ENCODE assay signal across 1 cellular context in the genomic region with DNA sequence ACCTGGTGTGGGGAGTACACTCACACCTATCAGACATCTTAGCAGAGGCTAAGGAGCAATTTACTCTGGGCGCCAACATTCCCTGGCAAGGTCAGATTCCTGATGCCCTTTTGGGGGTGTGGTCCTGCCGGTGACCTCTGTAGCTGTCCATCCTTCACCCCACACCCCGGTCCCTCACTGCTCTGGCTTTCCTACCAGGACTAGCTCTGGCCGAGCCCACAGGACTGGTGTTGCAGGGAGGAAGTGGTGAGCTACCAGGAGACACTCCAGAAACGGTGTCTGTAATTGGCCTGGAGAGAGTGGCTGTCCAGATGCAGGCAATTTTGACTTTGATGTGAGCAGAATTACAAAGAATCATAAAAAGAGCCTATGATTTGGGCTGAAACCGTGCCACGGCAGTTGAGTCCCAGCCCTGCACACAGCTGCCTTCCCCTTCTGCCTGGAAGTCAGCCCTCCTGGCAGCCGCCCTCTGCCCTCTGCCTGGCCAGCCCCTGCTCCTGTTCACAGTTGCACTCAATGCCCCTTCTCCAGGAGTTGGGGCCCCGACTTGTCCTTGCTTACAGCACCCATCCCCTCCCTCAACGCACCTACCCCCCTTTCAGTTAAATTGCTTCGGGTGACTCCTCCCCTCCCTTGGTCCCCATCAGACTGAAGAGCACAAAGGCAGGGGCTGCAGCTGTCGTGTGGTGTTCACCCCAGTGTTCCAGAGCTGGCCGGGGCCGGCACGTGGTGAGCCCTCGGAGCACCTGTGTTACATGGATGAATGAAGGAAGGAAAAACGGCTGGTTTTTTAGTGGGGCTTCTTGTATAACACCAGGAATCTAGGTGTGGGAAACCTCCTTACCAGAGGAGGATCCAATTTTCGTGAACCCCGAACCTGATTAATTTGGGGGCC.
TF ChIP-seq lines count a peak whose summit lies in the region.

No MANE protein-coding gene starts in this region.

TF ChIP-seq in HepG2, 621 proteins besides CTCF, POLR2A, EP300 and RAD21:
- TF ChIP-seq ATAD3A (CRISPR knock-in tag; IDR thresholded peaks at IDR 0.05) (no peak), ZNF670 (CRISPR knock-in tag; IDR thresholded peaks at IDR 0.05; ENCODE audit: borderline replicate concordance) (no peak), ZNF143 (CRISPR knock-in tag; IDR thresholded peaks at IDR 0.05) (no peak), NFIC (IDR thresholded peaks at IDR 0.05; ENCODE audit: low read length) (no peak), ZFAT (CRISPR knock-in tag; conservative IDR thresholded peaks at IDR 0.05) (no peak), ZNF768 (CRISPR knock-in tag; IDR thresholded peaks at IDR 0.05) (no peak), ETV5 (CRISPR knock-in tag; IDR thresholded peaks at IDR 0.05; ENCODE audit: borderline replicate concordance) (no peak), NFRKB (IDR thresholded peaks at IDR 0.05) (no peak), ZNF749 (CRISPR knock-in tag; IDR thresholded peaks at IDR 0.05; ENCODE audit: borderline replicate concordance) (no peak)
- TF ChIP-seq, protein P1, sequence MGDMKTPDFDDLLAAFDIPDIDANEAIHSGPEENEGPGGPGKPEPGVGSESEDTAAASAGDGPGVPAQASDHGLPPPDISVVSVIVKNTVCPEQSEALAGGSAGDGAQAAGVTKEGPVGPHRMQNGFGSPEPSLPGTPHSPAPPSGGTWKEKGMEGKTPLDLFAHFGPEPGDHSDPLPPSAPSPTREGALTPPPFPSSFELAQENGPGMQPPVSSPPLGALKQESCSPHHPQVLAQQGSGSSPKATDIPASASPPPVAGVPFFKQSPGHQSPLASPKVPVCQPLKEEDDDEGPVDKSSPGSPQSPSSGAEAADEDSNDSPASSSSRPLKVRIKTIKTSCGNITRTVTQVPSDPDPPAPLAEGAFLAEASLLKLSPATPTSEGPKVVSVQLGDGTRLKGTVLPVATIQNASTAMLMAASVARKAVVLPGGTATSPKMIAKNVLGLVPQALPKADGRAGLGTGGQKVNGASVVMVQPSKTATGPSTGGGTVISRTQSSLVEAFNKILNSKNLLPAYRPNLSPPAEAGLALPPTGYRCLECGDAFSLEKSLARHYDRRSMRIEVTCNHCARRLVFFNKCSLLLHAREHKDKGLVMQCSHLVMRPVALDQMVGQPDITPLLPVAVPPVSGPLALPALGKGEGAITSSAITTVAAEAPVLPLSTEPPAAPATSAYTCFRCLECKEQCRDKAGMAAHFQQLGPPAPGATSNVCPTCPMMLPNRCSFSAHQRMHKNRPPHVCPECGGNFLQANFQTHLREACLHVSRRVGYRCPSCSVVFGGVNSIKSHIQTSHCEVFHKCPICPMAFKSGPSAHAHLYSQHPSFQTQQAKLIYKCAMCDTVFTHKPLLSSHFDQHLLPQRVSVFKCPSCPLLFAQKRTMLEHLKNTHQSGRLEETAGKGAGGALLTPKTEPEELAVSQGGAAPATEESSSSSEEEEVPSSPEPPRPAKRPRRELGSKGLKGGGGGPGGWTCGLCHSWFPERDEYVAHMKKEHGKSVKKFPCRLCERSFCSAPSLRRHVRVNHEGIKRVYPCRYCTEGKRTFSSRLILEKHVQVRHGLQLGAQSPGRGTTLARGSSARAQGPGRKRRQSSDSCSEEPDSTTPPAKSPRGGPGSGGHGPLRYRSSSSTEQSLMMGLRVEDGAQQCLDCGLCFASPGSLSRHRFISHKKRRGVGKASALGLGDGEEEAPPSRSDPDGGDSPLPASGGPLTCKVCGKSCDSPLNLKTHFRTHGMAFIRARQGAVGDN (CRISPR knock-in tag; IDR thresholded peaks at IDR 0.05), result no peak
- TF ChIP-seq, protein P2, sequence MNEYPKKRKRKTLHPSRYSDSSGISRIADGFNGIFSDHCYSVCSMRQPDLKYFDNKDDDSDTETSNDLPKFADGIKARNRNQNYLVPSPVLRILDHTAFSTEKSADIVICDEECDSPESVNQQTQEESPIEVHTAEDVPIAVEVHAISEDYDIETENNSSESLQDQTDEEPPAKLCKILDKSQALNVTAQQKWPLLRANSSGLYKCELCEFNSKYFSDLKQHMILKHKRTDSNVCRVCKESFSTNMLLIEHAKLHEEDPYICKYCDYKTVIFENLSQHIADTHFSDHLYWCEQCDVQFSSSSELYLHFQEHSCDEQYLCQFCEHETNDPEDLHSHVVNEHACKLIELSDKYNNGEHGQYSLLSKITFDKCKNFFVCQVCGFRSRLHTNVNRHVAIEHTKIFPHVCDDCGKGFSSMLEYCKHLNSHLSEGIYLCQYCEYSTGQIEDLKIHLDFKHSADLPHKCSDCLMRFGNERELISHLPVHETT (CRISPR knock-in tag; conservative IDR thresholded peaks at IDR 0.05), result no peak
